19 cellular contexts compared by ENCODE assay signal in genomic region chr7:132872034-132872433, GRCh38.
DNase-seq lines count a peak whose midpoint lies in the region; ATAC-seq, FAIRE-seq and TF ChIP-seq lines count a peak whose summit lies in the region.
"Had no signal": no experiment of that assay in that cellular context is flagged by ENCODE, and none has a peak within 500 bp of the region (broad histone marks: within the 10 kb centered on the region; RNA-seq: fewer than 3 reads in every experiment).

No MANE protein-coding gene starts in this region.

- no peak overlapping the region for H3K14ac ChIP-seq in H9 (ENCODE audit: insufficient read depth, low read length)
- H3K14ac ChIP-seq in neuronal stem cell (ENCODE audit: low read length), result no peak overlapping the region

- no peaks in the 10 kb centered on the region for H3K79me2 ChIP-seq in H9 (ENCODE audit: insufficient read depth, low read length)

- FAIRE-seq in GM12891 (lab: Jason Lieb, UNC), result peak; percentile 68
- no peak for FAIRE-seq in small intestine (lab: Jason Lieb, UNC)

- H2AFZ ChIP-seq in H9 (ENCODE audit: low read length), result no peak overlapping the region
- H2AFZ ChIP-seq in neuronal stem cell (ENCODE audit: low read length), result no peak overlapping the region

- no peak overlapping the region for H3K27ac Mint-ChIP-seq in H9
- H3K27ac Mint-ChIP-seq: activated CD4-positive, alpha-beta T cell treated with anti-CD3 and anti-CD28 coated beads for 36 hours; activated CD8-positive, alpha-beta memory T cell treated with anti-CD3 and anti-CD28 coated beads, Interleukin-2, amount 10 ng/mL, durations not matched to agents 7 days and 5 days had no signal

- H3K9me3 ChIP-seq in H9 (ENCODE audit: control insufficient read depth, low read depth, low read length) (no peaks in the 10 kb centered on the region), small intestine (ENCODE audit: control insufficient read depth, low read depth) (no peaks in the 10 kb centered on the region), neuronal stem cell (replicated peaks in 1 of 2; ENCODE audit: control insufficient read depth in 2 of 2, insufficient read depth in 1 of 2, low read depth in 1 of 2, low read length in 2 of 2) (no peaks in the 10 kb centered on the region)
- H3K9me3 ChIP-seq: BE2C, Caco-2, spleen had no signal

- no peak overlapping the region for H3K23ac ChIP-seq in H9 (ENCODE audit: insufficient read length, low read depth, low read length)
- no peak overlapping the region for H3K23ac ChIP-seq in neuronal stem cell (ENCODE audit: low read depth, low read length, poor library complexity)

- no peak overlapping the region for H4K5ac ChIP-seq in H9 (ENCODE audit: insufficient read length, low read depth, low read length)

- WGBS in H9 (ENCODE audit: extremely low coverage, insufficient read length, low lambda C conversion rate), result no CpG with 5 or more reads among the region's 5 CpGs
- WGBS in small intestine, 3 donors, result 74 to 77% (median 76%) methylated on average over 5 of the region's 5 CpGs
- no CpG with 5 or more reads among the region's 5 CpGs for WGBS in neuronal stem cell (ENCODE audit: extremely low coverage in 2 of 2, insufficient read length in 2 of 2, insufficient replicate concordance in 1 of 2), 2 donors

- no peak overlapping the region for H2BK20ac ChIP-seq in H9 (ENCODE audit: low read depth, low read length, poor library complexity, severe bottlenecking)

- H3K9ac ChIP-seq in H9 (ENCODE audit: extremely low read depth, insufficient read length, low read length) (no peak overlapping the region), neuronal stem cell (ENCODE audit: low read depth, low read length, poor library complexity) (no peak overlapping the region)

- H3K56ac ChIP-seq in H9 (ENCODE audit: insufficient read length, low read depth, low read length), result no peak overlapping the region

- H4K8ac ChIP-seq in H9 (replicated peaks; ENCODE audit: insufficient read length, low read depth, low read length) (no peak overlapping the region), neuronal stem cell (ENCODE audit: low read depth, low read length) (no peak overlapping the region)

- no peak overlapping the region for H3K4me3 Mint-ChIP-seq in H9
- H3K4me3 Mint-ChIP-seq: activated CD4-positive, alpha-beta T cell treated with anti-CD3 and anti-CD28 coated beads for 36 hours; activated CD8-positive, alpha-beta memory T cell treated with anti-CD3 and anti-CD28 coated beads, Interleukin-2, amount 10 ng/mL, durations not matched to agents 7 days and 5 days had no signal

- no peak overlapping the region for H2BK120ac ChIP-seq in H9 (ENCODE audit: low read depth, low read length, poor library complexity, severe bottlenecking)
- no peak overlapping the region for H2BK120ac ChIP-seq in neuronal stem cell (ENCODE audit: low read depth, low read length)

- H3K36me3 ChIP-seq in small intestine (ENCODE audit: control insufficient read depth in 2 of 2, insufficient read depth in 2 of 2, low read length in 2 of 2) (no peaks in the 10 kb centered on the region), neuronal stem cell (replicated peaks in 1 of 2; ENCODE audit: control insufficient read depth in 2 of 2, insufficient read depth in 2 of 2, low read length in 2 of 2) (peaks cover 0 to 5% of the 10 kb centered on the region in 2 donors)

- TF ChIP-seq POLR2A in GM12891 (IDR thresholded peaks at IDR 0.05; ENCODE audit: low read depth, low read length), result no peak

- no peaks in the 10 kb centered on the region; a peak in 1 of 7 replicates for H3K36me3 Mint-ChIP-seq in H9 (ENCODE audit: insufficient read depth in 1 of 3, low read depth in 3 of 3)
- H3K36me3 Mint-ChIP-seq: activated CD8-positive, alpha-beta memory T cell treated with anti-CD3 and anti-CD28 coated beads, Interleukin-2, amount 10 ng/mL, durations not matched to agents 7 days and 5 days had no signal

- H3K4ac ChIP-seq in H9 (ENCODE audit: low read depth, low read length) (no peak overlapping the region), neuronal stem cell (ENCODE audit: low read length) (no peak overlapping the region)

- H2BK15ac ChIP-seq in H9 (ENCODE audit: low read depth, low read length), result no peak overlapping the region
- no peak overlapping the region for H2BK15ac ChIP-seq in neuronal stem cell (ENCODE audit: low read length)

- DNase-seq in GM12891 (ENCODE audit: insufficient read length, low spot score) (no peak), H9 (no peak), small intestine (no peak), SHP77 treated with DMSO at 0.1 percent for 48 hours (lab: John Stamatoyannopoulos, UW) (no peak), neuronal stem cell (ENCODE audit: low spot score) (no peak)
- DNase-seq: 8988T; activated CD4-positive, alpha-beta T cell treated with anti-CD3 and anti-CD28 coated beads for 36 hours; activated CD8-positive, alpha-beta memory T cell treated with anti-CD3 and anti-CD28 coated beads, Interleukin-2, amount 10 ng/mL, durations not matched to agents 7 days and 5 days; BE2C; Caco-2; cortex of kidney; NCI-H526; nucleus accumbens; spleen; stimulated activated CD4-positive, alpha-beta T cell treated with anti-CD3 and anti-CD28 coated beads, Interleukin-4, amount 100 ng/mL, for 4 hours had no signal

- H4K91ac ChIP-seq in H9 (ENCODE audit: insufficient read length, low read depth, low read length), result no peak overlapping the region
- no peak overlapping the region for H4K91ac ChIP-seq in neuronal stem cell (ENCODE audit: low read depth, low read length, poor library complexity)

- H3K4me2 ChIP-seq in H9 (ENCODE audit: insufficient read depth, insufficient read length, low read length) (no peak overlapping the region), neuronal stem cell (ENCODE audit: insufficient read depth, low read length, poor library complexity, severe bottlenecking) (no peak overlapping the region)

- H3K9me3 Mint-ChIP-seq in H9, result no peaks in the 10 kb centered on the region

- ATAC-seq in GM19395 (IDR thresholded peaks at IDR 0.05; ENCODE audit: unreplicated experiment), result peak; percentile 66
- peak; percentile 28 for ATAC-seq in HG03175 (IDR thresholded peaks at IDR 0.05; ENCODE audit: unreplicated experiment)
- ATAC-seq in activated CD4-positive, CD25-positive, alpha-beta regulatory T cell treated with anti-CD3 and anti-CD28 coated beads, Interleukin-2, amount 50 U/mL, for 24 hours, result no peak
- ATAC-seq: activated CD4-positive, alpha-beta T cell treated with anti-CD3 and anti-CD28 coated beads for 36 hours; activated CD8-positive, alpha-beta memory T cell treated with anti-CD3 and anti-CD28 coated beads, Interleukin-2, amount 10 ng/mL, durations not matched to agents 7 days and 5 days had no signal

- no peak overlapping the region for H3T11ph ChIP-seq in H9 (ENCODE audit: low read length)

- H3K79me1 ChIP-seq in H9 (ENCODE audit: insufficient read depth, low read depth, low read length, poor library complexity, severe bottlenecking), result no peaks in the 10 kb centered on the region
- peaks cover 3% of the 10 kb centered on the region for H3K79me1 ChIP-seq in neuronal stem cell (ENCODE audit: low read depth, low read length)

- H3K18ac ChIP-seq in H9 (ENCODE audit: insufficient read length, low read depth, low read length) (no peak overlapping the region), neuronal stem cell (ENCODE audit: low read length) (no peak overlapping the region)

- TF ChIP-seq CTCF in H9 (conservative IDR thresholded peaks at IDR 0.05), result no peak

- H2BK12ac ChIP-seq in H9 (ENCODE audit: insufficient read length, low read depth, low read length) (no peak overlapping the region), neuronal stem cell (ENCODE audit: low read length) (no peak overlapping the region)

- no peaks in the 10 kb centered on the region for H4K20me1 ChIP-seq in H9 (ENCODE audit: control insufficient read depth, insufficient read depth, insufficient read length)

- H3K4me3 ChIP-seq in small intestine (ENCODE audit: low read depth in 1 of 2, low read length in 2 of 2) (no peak overlapping the region), neuronal stem cell (ENCODE audit: low read length in 2 of 2) (no peak overlapping the region)
- H3K4me3 ChIP-seq: lung, spleen had no signal

- no peaks in the 10 kb centered on the region for H3K27me3 Mint-ChIP-seq in H9 (ENCODE audit: low read depth)
- H3K27me3 Mint-ChIP-seq: activated CD4-positive, alpha-beta T cell treated with anti-CD3 and anti-CD28 coated beads for 36 hours; activated CD8-positive, alpha-beta memory T cell treated with anti-CD3 and anti-CD28 coated beads, Interleukin-2, amount 10 ng/mL, durations not matched to agents 7 days and 5 days had no signal

- H2AK5ac ChIP-seq in H9 (ENCODE audit: insufficient read length, low read length) (no peak overlapping the region), neuronal stem cell (ENCODE audit: low read depth, low read length) (no peak overlapping the region)

- peak overlapping the region; percentile 81 for H2BK5ac ChIP-seq in H9 (ENCODE audit: insufficient read length, low read length)
- no peak overlapping the region for H2BK5ac ChIP-seq in neuronal stem cell (ENCODE audit: low read length)

- no peaks in the 10 kb centered on the region for H3K27me3 ChIP-seq in H9 (ENCODE audit: insufficient read depth, low read length)
- no peaks in the 10 kb centered on the region for H3K27me3 ChIP-seq in small intestine (ENCODE audit: control insufficient read depth in 2 of 2, insufficient read depth in 2 of 2, low read length in 2 of 2)
- H3K27me3 ChIP-seq in neuronal stem cell (ENCODE audit: control insufficient read depth in 3 of 3, insufficient read depth in 3 of 3, low read depth in 1 of 3, low read length in 3 of 3), result no peaks in the 10 kb centered on the region
- H3K27me3 ChIP-seq: BE2C, spleen had no signal

- H3K4me1 ChIP-seq in H9 (ENCODE audit: insufficient read depth, low read length) (0 out of 2 replicates have a peak, but pooled peaks cover 3% of the 10 kb centered on the region), small intestine (ENCODE audit: control insufficient read depth in 2 of 2, insufficient read depth in 1 of 2, low read depth in 1 of 2, low read length in 1 of 2) (no peaks in the 10 kb centered on the region), neuronal stem cell (ENCODE audit: control insufficient read depth in 2 of 2, insufficient read depth in 1 of 2, low read depth in 1 of 2, low read length in 2 of 2) (peaks cover 3 to 20% of the 10 kb centered on the region in 2 donors)
- H3K4me1 ChIP-seq: Caco-2 had no signal

- no peaks in the 10 kb centered on the region for H3K23me2 ChIP-seq in H9 (ENCODE audit: insufficient read length, low read depth, low read length, poor library complexity, severe bottlenecking)

- peaks cover 8 to 12% of the 10 kb centered on the region in 2 experiments for H3K4me1 Mint-ChIP-seq in H9

- H3K27ac ChIP-seq in H9 (ENCODE audit: insufficient read length, low read depth, low read length), result no peak overlapping the region
- no peak overlapping the region for H3K27ac ChIP-seq in small intestine (ENCODE audit: low read depth in 1 of 2, low read length in 1 of 2)
- no peak overlapping the region for H3K27ac ChIP-seq in neuronal stem cell (replicated peaks; ENCODE audit: low read length)
- H3K27ac ChIP-seq: spleen had no signal

TF ChIP-seq in GM12891, 5 proteins besides CTCF, POLR2A, EP300 and RAD21 (continues in another document):
- TF ChIP-seq POU2F2 (IDR thresholded peaks at IDR 0.05; ENCODE audit: low read depth, low read length) (no peak), SPI1 (IDR thresholded peaks at IDR 0.05; ENCODE audit: low read depth, low read length) (no peak), POLR2AphosphoS5 (IDR thresholded peaks at IDR 0.05; ENCODE audit: low read depth, low read length) (no peak), TAF1 (IDR thresholded peaks at IDR 0.05; ENCODE audit: low read depth, low read length) (no peak)

Comparison
In these comparisons a context has a peak if more than half of its experiments do, and no peak if none do; other contexts are left out.
1. ATAC-seq: peak in GM19395 (single experiment) and HG03175 (single experiment); none in activated CD4-positive, CD25-positive, alpha-beta regulatory T cell treated with anti-CD3 and anti-CD28 coated beads, Interleukin-2, amount 50 U/mL, for 24 hours (0 of 2).